In the genomic region with DNA sequence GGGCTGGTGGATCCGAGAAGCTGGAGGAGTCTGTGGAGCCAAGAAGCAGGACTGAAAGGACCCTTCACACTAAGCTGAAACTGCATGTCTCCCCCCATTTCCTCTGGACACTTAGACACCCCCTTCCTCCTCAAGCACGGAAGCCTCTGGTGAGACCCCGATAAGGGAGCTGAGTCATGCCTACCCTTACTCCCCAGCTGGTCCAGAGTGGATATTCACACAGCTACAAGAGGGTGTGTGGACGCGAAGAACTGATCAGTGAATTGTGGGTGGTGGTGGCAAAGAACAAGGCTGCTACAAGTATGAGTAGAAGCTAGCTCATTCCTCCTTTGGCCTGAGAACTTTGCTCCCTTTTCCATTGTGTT, we compare ENCODE assay signal across 13 cellular contexts. TPM values are rescaled to one million over a fixed set of nuclear protein-coding genes. Genes with fewer than 3 reads are reported as not detected.
A peak's percentile ranks its signal among the peaks of the same experiment; 100 is the strongest.
DNase-seq lines count a peak whose midpoint lies in the region; ATAC-seq, FAIRE-seq and TF ChIP-seq lines count a peak whose summit lies in the region.
"Had no signal": no experiment of that assay in that cellular context is flagged by ENCODE, and none has a peak within 500 bp of the region (broad histone marks: within the 10 kb centered on the region; RNA-seq: fewer than 3 reads in every experiment).

No MANE protein-coding gene starts in this region.

- peak overlapping the region; percentile 66 for H3K9ac ChIP-seq in endothelial cell of umbilical vein (replicated peaks; ENCODE audit: extremely low read depth, insufficient read depth, low read length)

- no peak overlapping the region for H3K4me3 Mint-ChIP-seq in activated naive CD4-positive, alpha-beta T cell treated with anti-CD3 and anti-CD28 coated beads for 36 hours
- H3K4me3 Mint-ChIP-seq: activated CD4-positive, alpha-beta memory T cell treated with anti-CD3 and anti-CD28 coated beads for 36 hours had no signal

- dilution Hi-C loops in endothelial cell of umbilical vein (cut with MboI; ENCODE audit: extremely low pct_ligation_motif_present, low sequenced_read_pairs): no loop called here

- no TSS peak for BruUV-seq in endothelial cell of umbilical vein (replicated peaks; lab: Mats Ljungman, UMichigan)

- no peak for TF ChIP-seq CTCF in AG10803 (conservative IDR thresholded peaks at IDR 0.05; ENCODE audit: low read length)
- no peak for TF ChIP-seq CTCF in endothelial cell of umbilical vein (IDR thresholded peaks at IDR 0.05; ENCODE audit: extremely low read depth in 1 of 2, insufficient read depth in 1 of 2, low read depth in 1 of 2, low read length in 2 of 2)
- TF ChIP-seq CTCF in neutrophil (IDR thresholded peaks at IDR 0.05): no peak
- TF ChIP-seq CTCF in GM10266 (IDR thresholded peaks at IDR 0.05; ENCODE audit: control insufficient read depth, insufficient read depth, low read depth, missing control alignments): no peak

- H3K36me3 ChIP-seq in endothelial cell of umbilical vein (ENCODE audit: control insufficient read depth in 2 of 2, extremely low read depth in 1 of 2, insufficient read depth in 2 of 2, low read length in 2 of 2) (peaks cover 19 to 25% of the 10 kb centered on the region in 2 experiments), neutrophil (peaks cover 66% of the 10 kb centered on the region)

- CTCF ChIA-PET in endothelial cell of umbilical vein (lab: Charles Lee): interaction anchor here (0.8 to 4.1 kb wide), 25 partner anchors 8 to 184 kb away, joined by 3 to 52 read pairs (median 6); partner anchors contain the start of genes ARHGEF39, CCDC107, GBA2 and HRCT1
- CTCF ChIA-PET in activated naive CD4-positive, alpha-beta T cell treated with anti-CD3 and anti-CD28 coated beads for 36 hours (lab: Charles Lee): interaction anchor here (0.9 to 8.9 kb wide), 19 partner anchors 8 to 118 kb away, joined by 3 to 68 read pairs (median 7); partner anchors contain the start of genes ARHGEF39, CCDC107, GBA2 and RGP1

- H3K27me3 ChIP-seq in endothelial cell of umbilical vein (ENCODE audit: control insufficient read depth in 2 of 2, insufficient read depth in 2 of 2, low read length in 2 of 2) (no peaks in the 10 kb centered on the region), neutrophil (no peaks in the 10 kb centered on the region)

- POLR2A ChIA-PET in endothelial cell of umbilical vein (lab: Charles Lee): interaction anchor here (0.7 to 1.6 kb wide), 4 partner anchors 13 to 649 kb away, joined by 3 to 7 read pairs (median 5); no protein-coding TSS in a partner anchor

- no peaks in the 10 kb centered on the region for H3K9me3 ChIP-seq in endothelial cell of umbilical vein (replicated peaks; ENCODE audit: control insufficient read depth, insufficient read depth, low read length)
- no peaks in the 10 kb centered on the region for H3K9me3 ChIP-seq in neutrophil

- TF ChIP-seq POLR2A in endothelial cell of umbilical vein (IDR thresholded peaks at IDR 0.05; ENCODE audit: low read depth, low read length): no peak

- ATAC-seq in HG03025 (IDR thresholded peaks at IDR 0.05; ENCODE audit: low FRiP score, unreplicated experiment): no peak

- H2AFZ ChIP-seq in endothelial cell of umbilical vein (ENCODE audit: low read depth, low read length): no peak overlapping the region

- H3K4me3 ChIP-seq in AG10803 (ENCODE audit: low read length): peak overlapping the region; percentile 97
- peak overlapping the region; percentile 1 to 79 (median 32) for H3K4me3 ChIP-seq in endothelial cell of umbilical vein (replicated peaks in 1 of 3; ENCODE audit: insufficient read depth in 1 of 3, low read depth in 1 of 3, low read length in 3 of 3)
- peak overlapping the region; percentile 93 to 94 for H3K4me3 ChIP-seq in neutrophil (ENCODE audit: low read depth in 1 of 2, low read length in 1 of 2)

- H3K27ac ChIP-seq in endothelial cell of umbilical vein (ENCODE audit: insufficient read depth, low read depth, low read length) (peak overlapping the region; percentile 78), neutrophil (peak overlapping the region; percentile 99)

- H3K4me1 Mint-ChIP-seq in activated naive CD4-positive, alpha-beta T cell treated with anti-CD3 and anti-CD28 coated beads for 36 hours (ENCODE audit: low read depth): no peaks in the 10 kb centered on the region

- H3K79me2 ChIP-seq in endothelial cell of umbilical vein (ENCODE audit: control insufficient read depth, insufficient read depth, low read length): peaks cover 81% of the 10 kb centered on the region

- H3K27ac Mint-ChIP-seq in activated naive CD4-positive, alpha-beta T cell treated with anti-CD3 and anti-CD28 coated beads for 36 hours: no peak overlapping the region
- H3K27ac Mint-ChIP-seq: dendritic cell treated with granulocyte-macrophage colony-stimulating factor and Interleukin-4, amounts not matched to agents 40 ng/mL and 50 ng/mL, for 4 days had no signal

- intact Hi-C loops in endothelial cell of umbilical vein (cut with micrococcal nuclease): loop anchor here (5.0 kb wide), 1 partner anchor 155 kb away; no protein-coding TSS in a partner anchor
- intact Hi-C loops in activated naive CD4-positive, alpha-beta T cell treated with anti-CD3 and anti-CD28 coated beads for 36 hours (cut with micrococcal nuclease): loop anchor here (1.0 kb wide), 2 partner anchors 69 to 615 kb away; partner anchors contain the start of genes CCDC107 and RMRP

- H3K9me1 ChIP-seq in endothelial cell of umbilical vein (replicated peaks; ENCODE audit: control insufficient read depth, extremely low read depth, insufficient read depth, low read length): no peaks in the 10 kb centered on the region

- DNase-seq in AG10803 (ENCODE audit: low read depth) (no peak), NCI-H226 (peak; percentile 27), endothelial cell of umbilical vein (ENCODE audit: low read depth, low spot score) (no peak), GM10266 (ENCODE audit: extremely low spot score) (no peak), OCI-M2 (lab: John Stamatoyannopoulos, UW; ENCODE audit: unreplicated experiment) (no peak)
- DNase-seq in activated naive CD4-positive, alpha-beta T cell treated with anti-CD3 and anti-CD28 coated beads for 36 hours: no peak
- DNase-seq: NCI-H526 treated with DMSO at 0.1 percent for 48 hours had no signal

- peak overlapping the region; percentile 97 for H3K4me2 ChIP-seq in endothelial cell of umbilical vein (ENCODE audit: insufficient read depth, low read length)

- H3K36me3 Mint-ChIP-seq in activated naive CD4-positive, alpha-beta T cell treated with anti-CD3 and anti-CD28 coated beads for 36 hours (ENCODE audit: low read depth): peaks cover 17% of the 10 kb centered on the region

- H3K9me3 Mint-ChIP-seq in activated naive CD4-positive, alpha-beta T cell treated with anti-CD3 and anti-CD28 coated beads for 36 hours: no peaks in the 10 kb centered on the region
- H3K9me3 Mint-ChIP-seq: activated CD4-positive, alpha-beta memory T cell treated with anti-CD3 and anti-CD28 coated beads for 36 hours; dendritic cell treated with granulocyte-macrophage colony-stimulating factor and Interleukin-4, amounts not matched to agents 40 ng/mL and 50 ng/mL, for 4 days; stimulated activated naive CD8-positive, alpha-beta T cell treated with anti-CD3 and anti-CD28 coated beads, Interleukin-15, Interleukin-2, amounts not matched to agents 100 ng/mL and 50 ng/mL, for 24 hours had no signal

- no peaks in the 10 kb centered on the region for H3K27me3 Mint-ChIP-seq in activated naive CD4-positive, alpha-beta T cell treated with anti-CD3 and anti-CD28 coated beads for 36 hours (ENCODE audit: low read depth)
- H3K27me3 Mint-ChIP-seq: activated CD4-positive, alpha-beta memory T cell treated with anti-CD3 and anti-CD28 coated beads for 36 hours; dendritic cell treated with granulocyte-macrophage colony-stimulating factor and Interleukin-4, amounts not matched to agents 40 ng/mL and 50 ng/mL, for 4 days; stimulated activated naive CD8-positive, alpha-beta T cell treated with anti-CD3 and anti-CD28 coated beads, Interleukin-15, Interleukin-2, amounts not matched to agents 100 ng/mL and 50 ng/mL, for 24 hours had no signal

- H3K4me1 ChIP-seq in endothelial cell of umbilical vein (ENCODE audit: control insufficient read depth, extremely low read depth, insufficient read depth, low read length) (peaks cover 49% of the 10 kb centered on the region), neutrophil (ENCODE audit: control insufficient read depth in 1 of 2, insufficient read depth in 1 of 2, low read depth in 1 of 2, low read length in 1 of 2) (peaks cover 36 to 52% of the 10 kb centered on the region in 2 experiments)

- no peak for FAIRE-seq in endothelial cell of umbilical vein (lab: Jason Lieb, UNC)

- H4K20me1 ChIP-seq in endothelial cell of umbilical vein (replicated peaks; ENCODE audit: control insufficient read depth, extremely low read depth, insufficient read depth, low read length): no peaks in the 10 kb centered on the region

RNA-seq across cellular contexts. Expression of gene TLN1, which starts 4.3 kb away (rescaled TPM):
- total RNA-seq in endothelial cell of umbilical vein: 424 and 450 TPM in 2 replicates
- polyA plus RNA-seq in endothelial cell of umbilical vein: 120 and 137 TPM in 2 replicates
- 213 and 223 TPM in 2 replicates for polyA plus RNA-seq in endothelial cell of umbilical vein (2011; cell fraction: cytosol; rRNA removed)
- 252 and 278 TPM in 2 replicates for polyA plus RNA-seq in endothelial cell of umbilical vein (2011; cell fraction: nucleus; rRNA removed)
- polyA plus RNA-seq in endothelial cell of umbilical vein (2012): 255 and 266 TPM in 2 replicates
- polyA minus RNA-seq in endothelial cell of umbilical vein: 647 and 685 TPM in 2 replicates
- 119 TPM for polyA minus RNA-seq in endothelial cell of umbilical vein (2011; cell fraction: cytosol; rRNA and poly(A)+ RNA removed)
- 163 and 201 TPM in 2 replicates for polyA minus RNA-seq in endothelial cell of umbilical vein (2011; cell fraction: nucleus; rRNA and poly(A)+ RNA removed)
- 100 to 1,000 TPM; 190 TPM for total RNA-seq in activated naive CD4-positive, alpha-beta T cell treated with anti-CD3 and anti-CD28 coated beads for 36 hours

RNA-seq across cellular contexts. Expression of gene CREB3, which starts 4.8 kb away (rescaled TPM):
- total RNA-seq in endothelial cell of umbilical vein: 36.4 and 39.8 TPM in 2 replicates
- polyA plus RNA-seq in endothelial cell of umbilical vein: 45.9 and 52.1 TPM in 2 replicates
- 32.2 and 36.2 TPM in 2 replicates for polyA plus RNA-seq in endothelial cell of umbilical vein (2011; cell fraction: cytosol; rRNA removed)
- 20.0 and 24.0 TPM in 2 replicates for polyA plus RNA-seq in endothelial cell of umbilical vein (2011; cell fraction: nucleus; rRNA removed)
- polyA plus RNA-seq in endothelial cell of umbilical vein (2012): 45.9 and 48.2 TPM in 2 replicates
- polyA minus RNA-seq in endothelial cell of umbilical vein: 18.5 and 19.4 TPM in 2 replicates
- 13.6 TPM for polyA minus RNA-seq in endothelial cell of umbilical vein (2011; cell fraction: cytosol; rRNA and poly(A)+ RNA removed)
- polyA minus RNA-seq in endothelial cell of umbilical vein (2011; cell fraction: nucleus; rRNA and poly(A)+ RNA removed): 7.0 and 9.1 TPM in 2 replicates
- 10 to 100 TPM; 13.7 to 13.8 TPM for total RNA-seq in activated naive CD4-positive, alpha-beta T cell treated with anti-CD3 and anti-CD28 coated beads for 36 hours

RNA-seq across cellular contexts. Expression of gene GBA2, which starts 21.4 kb away (rescaled TPM):
- total RNA-seq in endothelial cell of umbilical vein: 158 and 196 TPM in 2 replicates
- polyA plus RNA-seq in endothelial cell of umbilical vein: 99.9 and 110 TPM in 2 replicates
- 57.3 and 62.9 TPM in 2 replicates for polyA plus RNA-seq in endothelial cell of umbilical vein (2011; cell fraction: cytosol; rRNA removed)
- 939 and 994 TPM in 2 replicates for polyA plus RNA-seq in endothelial cell of umbilical vein (2011; cell fraction: nucleus; rRNA removed)
- 58.1 and 93.8 TPM in 2 replicates for polyA plus RNA-seq in endothelial cell of umbilical vein (2012)
- 156 and 170 TPM in 2 replicates for polyA minus RNA-seq in endothelial cell of umbilical vein
- polyA minus RNA-seq in endothelial cell of umbilical vein (2011; cell fraction: cytosol; rRNA and poly(A)+ RNA removed): 13.1 TPM
- polyA minus RNA-seq in endothelial cell of umbilical vein (2011; cell fraction: nucleus; rRNA and poly(A)+ RNA removed): 228 TPM in 2 replicates
- total RNA-seq in activated naive CD4-positive, alpha-beta T cell treated with anti-CD3 and anti-CD28 coated beads for 36 hours: 10 to 100 TPM; 20.3 to 22.7 TPM

RNA-seq across cellular contexts. Expression of gene RGP1, which starts 21.4 kb away (rescaled TPM):
- 23.3 and 29.0 TPM in 2 replicates for total RNA-seq in endothelial cell of umbilical vein
- 12.7 and 15.0 TPM in 2 replicates for polyA plus RNA-seq in endothelial cell of umbilical vein
- polyA plus RNA-seq in endothelial cell of umbilical vein (2011; cell fraction: cytosol; rRNA removed): 14.6 and 14.8 TPM in 2 replicates
- polyA plus RNA-seq in endothelial cell of umbilical vein (2011; cell fraction: nucleus; rRNA removed): 27.3 and 27.5 TPM in 2 replicates
- polyA plus RNA-seq in endothelial cell of umbilical vein (2012): 18.4 and 19.7 TPM in 2 replicates
- polyA minus RNA-seq in endothelial cell of umbilical vein: 26.0 and 31.2 TPM in 2 replicates
- 11.1 TPM for polyA minus RNA-seq in endothelial cell of umbilical vein (2011; cell fraction: cytosol; rRNA and poly(A)+ RNA removed)
- polyA minus RNA-seq in endothelial cell of umbilical vein (2011; cell fraction: nucleus; rRNA and poly(A)+ RNA removed): 13.8 and 14.8 TPM in 2 replicates
- 10 to 100 TPM; 12.0 to 13.3 TPM for total RNA-seq in activated naive CD4-positive, alpha-beta T cell treated with anti-CD3 and anti-CD28 coated beads for 36 hours

RNA-seq across cellular contexts. Expression of gene MSMP, which starts 26.4 kb away (rescaled TPM):
- total RNA-seq in endothelial cell of umbilical vein: 18.8 and 25.6 TPM in 2 replicates
- 23.5 and 29.0 TPM in 2 replicates for polyA plus RNA-seq in endothelial cell of umbilical vein
- polyA plus RNA-seq in endothelial cell of umbilical vein (2011; cell fraction: cytosol; rRNA removed): 27.7 and 40.2 TPM in 2 replicates
- 9.9 and 11.8 TPM in 2 replicates for polyA plus RNA-seq in endothelial cell of umbilical vein (2011; cell fraction: nucleus; rRNA removed)
- polyA plus RNA-seq in endothelial cell of umbilical vein (2012): 10.2 and 29.9 TPM in 2 replicates
- polyA minus RNA-seq in endothelial cell of umbilical vein: 7.9 and 10.8 TPM in 2 replicates
- not detected for polyA minus RNA-seq in endothelial cell of umbilical vein (2011; cell fraction: cytosol; rRNA and poly(A)+ RNA removed)
- polyA minus RNA-seq in endothelial cell of umbilical vein (2011; cell fraction: nucleus; rRNA and poly(A)+ RNA removed): 1.5 and 2.1 TPM in 2 replicates
- under 1 TPM in 1 of 2 experiments, not detected in 1; 0.45 TPM for total RNA-seq in activated naive CD4-positive, alpha-beta T cell treated with anti-CD3 and anti-CD28 coated beads for 36 hours
- total RNA-seq: activated CD4-positive, alpha-beta memory T cell treated with anti-CD3 and anti-CD28 coated beads for 36 hours; occipital lobe had no signal

Comparison
In these comparisons a context has a peak if more than half of its experiments do, and no peak if none do; other contexts are left out.
1. H3K4me3 ChIP-seq: peak in every context shown above with its lines; median percentile 97 in AG10803; 94 in neutrophil; 32 in endothelial cell of umbilical vein.